ENCODE assay signal across 1 cellular context in genomic region chr19:49766007-49766937, GRCh38.
A peak's percentile ranks its signal among the peaks of the same experiment; 100 is the strongest.
TF ChIP-seq lines count a peak whose summit lies in the region.

No MANE protein-coding gene starts in this region.

TF ChIP-seq in neural cell, 6 proteins besides CTCF, POLR2A, EP300 and RAD21 (continued from another document):
- no peak for TF ChIP-seq TAF1 (IDR thresholded peaks at IDR 0.05; ENCODE audit: low read depth)
- TF ChIP-seq POLR2AphosphoS5 (IDR thresholded peaks at IDR 0.05): peak; percentile 77
